Comparison of ENCODE assay signal across 11 cellular contexts in the genomic region with DNA sequence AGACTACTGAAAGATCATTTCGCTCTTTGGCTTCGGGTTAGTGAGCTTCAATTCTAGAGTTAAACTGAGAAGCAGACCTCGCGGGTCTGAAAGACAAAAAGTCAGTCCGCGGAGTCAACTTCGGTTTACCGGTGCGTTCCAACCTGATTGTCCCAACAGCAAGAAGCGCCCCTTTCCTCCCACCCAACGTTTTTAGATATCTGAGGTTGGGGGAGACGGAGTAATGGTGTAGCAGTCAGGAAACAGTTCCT. TPM values are rescaled to one million over a fixed set of nuclear protein-coding genes. Genes with fewer than 3 reads are reported as not detected.
DNase-seq lines count a peak whose midpoint lies in the region; ATAC-seq and TF ChIP-seq lines count a peak whose summit lies in the region.
"Had no signal": no experiment of that assay in that cellular context is flagged by ENCODE, and none has a peak within 500 bp of the region (broad histone marks: within the 10 kb centered on the region; RNA-seq: fewer than 3 reads in every experiment).

No MANE protein-coding gene starts in this region.

- CTCF ChIA-PET in HCT116 (lab: Charles Lee): interaction anchor here (1.1 kb wide), 1 partner anchor 625 kb away, joined by 3 read pairs; no protein-coding TSS in a partner anchor

- H3K36me3 ChIP-seq in HCT116 (ENCODE audit: control insufficient read depth in 1 of 2, insufficient read depth in 2 of 2, low read length in 2 of 2) (no peaks in the 10 kb centered on the region), SJCRH30 (no peaks in the 10 kb centered on the region)

- H3K9me2 ChIP-seq in HCT116 (ENCODE audit: insufficient read depth): no peaks in the 10 kb centered on the region

- H3K27me3 ChIP-seq in HCT116 (ENCODE audit: insufficient read depth, low read length) (no peaks in the 10 kb centered on the region), SJCRH30 (no peaks in the 10 kb centered on the region), foreskin keratinocyte (no peaks in the 10 kb centered on the region)

- peak overlapping the region; percentile 75 for H3K4me2 ChIP-seq in HCT116 (ENCODE audit: low read length)

- TF ChIP-seq POLR2A in HCT116 (IDR thresholded peaks at IDR 0.05; ENCODE audit: borderline replicate concordance, extremely low read depth, insufficient read depth, insufficient read length): no peak

- no peak for DNase-seq in HCT116 (ENCODE audit: low read depth, low spot score)
- no peak for DNase-seq in SJCRH30
- no peak for DNase-seq in foreskin keratinocyte
- DNase-seq in retinal pigment epithelial cell (ENCODE audit: low read depth): no peak
- DNase-seq in NCI-H1092 (lab: John Stamatoyannopoulos, UW): no peak
- no peak for DNase-seq in NCI-H526 treated with DMSO at 0.1 percent for 48 hours (lab: John Stamatoyannopoulos, UW)
- DNase-seq: DND-41, midbrain had no signal

- H3K4me3 ChIP-seq in HCT116 (replicated peaks in 1 of 2; ENCODE audit: low read depth in 1 of 2, low read length in 2 of 2) (peak overlapping the region; percentile 60 to 73), SJCRH30 (peak overlapping the region; percentile 69), retinal pigment epithelial cell (ENCODE audit: low read length) (peak overlapping the region; percentile 53)

- TF ChIP-seq CTCF in HCT116 (IDR thresholded peaks at IDR 0.05 in 2 of 3, conservative IDR thresholded peaks at IDR 0.05 in 1 of 3; ENCODE audit: borderline replicate concordance in 1 of 3, insufficient read depth in 1 of 3, low read depth in 2 of 3, low read length in 2 of 3) (no peak), foreskin keratinocyte (conservative IDR thresholded peaks at IDR 0.05) (no peak), retinal pigment epithelial cell (conservative IDR thresholded peaks at IDR 0.05; ENCODE audit: low read depth, low read length) (no peak)

- intact Hi-C loops in HCT116 (cut with micrococcal nuclease): loop anchor here (5.0 kb wide), 2 partner anchors 580 to 1175 kb away; no protein-coding TSS in a partner anchor

- H3K9me3 ChIP-seq in HCT116 (ENCODE audit: control insufficient read depth in 1 of 2, insufficient read depth in 1 of 2, low read depth in 1 of 2, low read length in 2 of 2) (no peaks in the 10 kb centered on the region), SJCRH30 (replicated peaks) (no peaks in the 10 kb centered on the region)

- H3K4me1 ChIP-seq in HCT116 (ENCODE audit: control insufficient read depth in 1 of 2, insufficient read depth in 2 of 2, low read length in 2 of 2) (no peaks in the 10 kb centered on the region; a peak in 1 of 4 replicates), SJCRH30 (peaks cover 4% of the 10 kb centered on the region), foreskin keratinocyte (peaks cover 3% of the 10 kb centered on the region)

- ATAC-seq in HCT116: no peak
- no peak for ATAC-seq in foreskin keratinocyte
- no peak for ATAC-seq in GM21390 (IDR thresholded peaks at IDR 0.05; ENCODE audit: unreplicated experiment)
- ATAC-seq in HG02642 (IDR thresholded peaks at IDR 0.05; ENCODE audit: poor library complexity, unreplicated experiment): no peak

- H3K9ac ChIP-seq in HCT116 (ENCODE audit: low read length): peak overlapping the region; percentile 69

- H3K27ac ChIP-seq in HCT116 (ENCODE audit: low read depth, low read length) (no peak overlapping the region; the same call in 1 of the 2 replicates), SJCRH30 (peak overlapping the region; percentile 64; the same call in 1 of the 2 replicates), foreskin keratinocyte (peak overlapping the region; percentile 16)

- TF ChIP-seq RAD21 in HCT116 (IDR thresholded peaks at IDR 0.05; ENCODE audit: low read depth): no peak

- no peaks in the 10 kb centered on the region for H3K79me2 ChIP-seq in HCT116 (ENCODE audit: insufficient read depth, low read length)

- RAD21 ChIA-PET in HCT116 (lab: Charles Lee; ENCODE audit: low non-redundant PET in 1 of 2, low total read pairs in 2 of 2, uncharacterized antibody in 2 of 2, unreplicated experiment in 2 of 2): no interaction called here

- H2AFZ ChIP-seq in HCT116 (ENCODE audit: low read depth, low read length, poor library complexity, severe bottlenecking): no peak overlapping the region

- POLR2A ChIA-PET in HCT116 (lab: Charles Lee): no interaction called here

- no peaks in the 10 kb centered on the region for H4K20me1 ChIP-seq in HCT116 (ENCODE audit: insufficient read depth)

- BruUV-seq in HCT116 (replicated peaks; lab: Mats Ljungman, UMichigan): TSS peak; percentile 74

TF ChIP-seq in HCT116, 20 proteins besides CTCF, POLR2A, EP300 and RAD21:
- TF ChIP-seq EZH2phosphoT487 (IDR thresholded peaks at IDR 0.05; ENCODE audit: borderline replicate concordance): no peak
- no peak for TF ChIP-seq POLR2AphosphoS5 (IDR thresholded peaks at IDR 0.05; ENCODE audit: low read depth, low read length)
- TF ChIP-seq FOSL1 (IDR thresholded peaks at IDR 0.05; ENCODE audit: low read depth): no peak
- no peak for TF ChIP-seq SIN3A (IDR thresholded peaks at IDR 0.05; ENCODE audit: low read depth)
- TF ChIP-seq, protein P1, sequence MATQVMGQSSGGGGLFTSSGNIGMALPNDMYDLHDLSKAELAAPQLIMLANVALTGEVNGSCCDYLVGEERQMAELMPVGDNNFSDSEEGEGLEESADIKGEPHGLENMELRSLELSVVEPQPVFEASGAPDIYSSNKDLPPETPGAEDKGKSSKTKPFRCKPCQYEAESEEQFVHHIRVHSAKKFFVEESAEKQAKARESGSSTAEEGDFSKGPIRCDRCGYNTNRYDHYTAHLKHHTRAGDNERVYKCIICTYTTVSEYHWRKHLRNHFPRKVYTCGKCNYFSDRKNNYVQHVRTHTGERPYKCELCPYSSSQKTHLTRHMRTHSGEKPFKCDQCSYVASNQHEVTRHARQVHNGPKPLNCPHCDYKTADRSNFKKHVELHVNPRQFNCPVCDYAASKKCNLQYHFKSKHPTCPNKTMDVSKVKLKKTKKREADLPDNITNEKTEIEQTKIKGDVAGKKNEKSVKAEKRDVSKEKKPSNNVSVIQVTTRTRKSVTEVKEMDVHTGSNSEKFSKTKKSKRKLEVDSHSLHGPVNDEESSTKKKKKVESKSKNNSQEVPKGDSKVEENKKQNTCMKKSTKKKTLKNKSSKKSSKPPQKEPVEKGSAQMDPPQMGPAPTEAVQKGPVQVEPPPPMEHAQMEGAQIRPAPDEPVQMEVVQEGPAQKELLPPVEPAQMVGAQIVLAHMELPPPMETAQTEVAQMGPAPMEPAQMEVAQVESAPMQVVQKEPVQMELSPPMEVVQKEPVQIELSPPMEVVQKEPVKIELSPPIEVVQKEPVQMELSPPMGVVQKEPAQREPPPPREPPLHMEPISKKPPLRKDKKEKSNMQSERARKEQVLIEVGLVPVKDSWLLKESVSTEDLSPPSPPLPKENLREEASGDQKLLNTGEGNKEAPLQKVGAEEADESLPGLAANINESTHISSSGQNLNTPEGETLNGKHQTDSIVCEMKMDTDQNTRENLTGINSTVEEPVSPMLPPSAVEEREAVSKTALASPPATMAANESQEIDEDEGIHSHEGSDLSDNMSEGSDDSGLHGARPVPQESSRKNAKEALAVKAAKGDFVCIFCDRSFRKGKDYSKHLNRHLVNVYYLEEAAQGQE (IDR thresholded peaks at IDR 0.05; ENCODE audit: low read depth): no peak
- no peak for TF ChIP-seq TCF7L2 (IDR thresholded peaks at IDR 0.05; ENCODE audit: borderline replicate concordance, extremely low read depth, insufficient read depth, insufficient read length)
- TF ChIP-seq YY1 (IDR thresholded peaks at IDR 0.05; ENCODE audit: extremely low read depth, insufficient replicate concordance, low read depth, low read length): no peak
- TF ChIP-seq JUND (IDR thresholded peaks at IDR 0.05): no peak
- TF ChIP-seq EGR1 (IDR thresholded peaks at IDR 0.05; ENCODE audit: low read depth): no peak
- no peak for TF ChIP-seq ZFX (IDR thresholded peaks at IDR 0.05)
- no peak for TF ChIP-seq CBX3 (IDR thresholded peaks at IDR 0.05; ENCODE audit: low read depth)
- TF ChIP-seq ELF1 (IDR thresholded peaks at IDR 0.05; ENCODE audit: borderline replicate concordance, low read depth): no peak
- no peak for TF ChIP-seq SRF (IDR thresholded peaks at IDR 0.05; ENCODE audit: low read depth)
- TF ChIP-seq SP1 (IDR thresholded peaks at IDR 0.05; ENCODE audit: low read depth): no peak
- TF ChIP-seq, protein P2, sequence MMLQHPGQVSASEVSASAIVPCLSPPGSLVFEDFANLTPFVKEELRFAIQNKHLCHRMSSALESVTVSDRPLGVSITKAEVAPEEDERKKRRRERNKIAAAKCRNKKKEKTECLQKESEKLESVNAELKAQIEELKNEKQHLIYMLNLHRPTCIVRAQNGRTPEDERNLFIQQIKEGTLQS (IDR thresholded peaks at IDR 0.05): no peak
- no peak for TF ChIP-seq CEBPB (IDR thresholded peaks at IDR 0.05; ENCODE audit: low read depth)
- no peak for TF ChIP-seq ZNF274 (IDR thresholded peaks at IDR 0.05; ENCODE audit: low read depth, low read length)
- TF ChIP-seq EZH2 (IDR thresholded peaks at IDR 0.05): no peak
- TF ChIP-seq, protein P3, sequence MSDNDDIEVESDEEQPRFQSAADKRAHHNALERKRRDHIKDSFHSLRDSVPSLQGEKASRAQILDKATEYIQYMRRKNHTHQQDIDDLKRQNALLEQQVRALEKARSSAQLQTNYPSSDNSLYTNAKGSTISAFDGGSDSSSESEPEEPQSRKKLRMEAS (IDR thresholded peaks at IDR 0.05): no peak

RNA-seq across cellular contexts. Expression of a gene that starts 0.8 kb away (rescaled TPM):
- total RNA-seq in HCT116 (2021; ENCODE audit: unreplicated experiment): 1.3 TPM
- 0.48 and 0.54 TPM in 2 replicates for polyA plus RNA-seq in HCT116 (2012)
- total RNA-seq in SJCRH30 (2014; rRNA removed; shearing (Covaris generic)): 2.5 and 2.8 TPM in 2 replicates
- 5.5 and 8.6 TPM in 2 replicates for total RNA-seq in foreskin keratinocyte
- polyA plus RNA-seq in foreskin keratinocyte: 2.6 and 4.7 TPM in 2 replicates
- total RNA-seq: HepG2 had no signal
- polyA plus RNA-seq: HepG2 had no signal
